ENCODE assay signal across 16 cellular contexts in the genomic region with DNA sequence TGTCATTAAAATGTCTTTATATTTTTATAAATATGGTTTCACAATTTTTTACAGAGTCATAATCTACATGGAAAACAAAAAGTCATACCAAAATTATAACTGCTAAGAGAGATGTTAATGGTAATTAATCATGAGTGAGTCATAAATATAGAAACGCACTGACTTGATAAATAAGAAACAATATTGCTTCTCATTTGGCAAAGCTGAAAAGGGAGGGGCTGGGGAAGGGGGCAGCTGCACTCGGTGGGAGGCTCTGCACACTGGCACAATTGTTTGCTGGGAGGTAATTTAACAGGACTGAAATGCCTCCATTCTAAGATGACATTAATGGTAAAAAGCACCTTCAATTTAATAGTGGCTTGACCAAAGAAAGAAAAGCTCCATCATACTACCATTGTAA.
DNase-seq lines count a peak whose midpoint lies in the region; ATAC-seq, FAIRE-seq and TF ChIP-seq lines count a peak whose summit lies in the region.
"Had no signal": no experiment of that assay in that cellular context is flagged by ENCODE, and none has a peak within 500 bp of the region (broad histone marks: within the 10 kb centered on the region; RNA-seq: fewer than 3 reads in every experiment).

No MANE protein-coding gene starts in this region.

- FAIRE-seq in bronchial epithelial cell (lab: Jason Lieb, UNC), result no peak
- FAIRE-seq: D721Med, endothelial cell of umbilical vein, H1 had no signal

- TF ChIP-seq CTCF in bronchial epithelial cell (IDR thresholded peaks at IDR 0.05; ENCODE audit: insufficient read depth, low read length, severe bottlenecking) (no peak), osteoblast (IDR thresholded peaks at IDR 0.05; ENCODE audit: extremely low read depth, low read depth, low read length) (no peak), BE2C (IDR thresholded peaks at IDR 0.05; ENCODE audit: low read depth, low read length) (no peak)

- H3K27ac ChIP-seq in osteoblast (ENCODE audit: low read depth, low read length), result peak overlapping the region; percentile 2

- H3K27me3 ChIP-seq in bronchial epithelial cell (ENCODE audit: control insufficient read depth, insufficient read depth, low read length), result no peaks in the 10 kb centered on the region
- H3K27me3 ChIP-seq in osteoblast (ENCODE audit: insufficient read depth, low read length), result no peaks in the 10 kb centered on the region
- H3K27me3 ChIP-seq in BE2C, result no peaks in the 10 kb centered on the region

- no peak for ATAC-seq in GM21390 (IDR thresholded peaks at IDR 0.05; ENCODE audit: unreplicated experiment)

- no peaks in the 10 kb centered on the region for H3K4me1 Mint-ChIP-seq in activated CD4-positive, alpha-beta T cell treated with anti-CD3 and anti-CD28 coated beads, Interleukin-2, amount 10 ng/mL, durations not matched to agents 24 days and 14 days

- H3K36me3 Mint-ChIP-seq in activated CD4-positive, alpha-beta T cell treated with anti-CD3 and anti-CD28 coated beads, Interleukin-2, amount 10 ng/mL, durations not matched to agents 24 days and 14 days (ENCODE audit: low read depth), result no peaks in the 10 kb centered on the region

- intact Hi-C loops in activated CD4-positive, alpha-beta T cell treated with anti-CD3 and anti-CD28 coated beads, Interleukin-2, amount 10 ng/mL, durations not matched to agents 24 days and 14 days (cut with micrococcal nuclease), result no loop called here

- H3K36me3 ChIP-seq in bronchial epithelial cell (ENCODE audit: control insufficient read depth, insufficient read depth, low read length) (no peaks in the 10 kb centered on the region), osteoblast (ENCODE audit: insufficient read depth, low read length) (no peaks in the 10 kb centered on the region), BE2C (no peaks in the 10 kb centered on the region)

- no peak overlapping the region for H3K27ac Mint-ChIP-seq in activated CD4-positive, alpha-beta T cell treated with anti-CD3 and anti-CD28 coated beads, Interleukin-2, amount 10 ng/mL, durations not matched to agents 24 days and 14 days
- H3K27ac Mint-ChIP-seq: T-helper 1 cell treated with Interleukin-12 subunit alpha and Interleukin-12 subunit beta and Interleukin-4 antibody, amounts not matched to agents 30 μg/mL and 1 μg/mL, for 36 hours had no signal

- no peak overlapping the region for H3K4me3 ChIP-seq in bronchial epithelial cell (ENCODE audit: low read depth, low read length)
- H3K4me3 ChIP-seq in osteoblast (ENCODE audit: insufficient read depth, low read length), result no peak overlapping the region
- H3K4me3 ChIP-seq in BE2C (ENCODE audit: low read depth, low read length), result no peak overlapping the region
- H3K4me3 ChIP-seq: skin epidermis had no signal

- no peak overlapping the region for H2AFZ ChIP-seq in osteoblast (ENCODE audit: low read length)

- H3K4me1 ChIP-seq in osteoblast (ENCODE audit: insufficient read depth, low read length) (peaks cover 16% of the 10 kb centered on the region), BE2C (no peaks in the 10 kb centered on the region)

- H3K4me3 Mint-ChIP-seq in activated CD4-positive, alpha-beta T cell treated with anti-CD3 and anti-CD28 coated beads, Interleukin-2, amount 10 ng/mL, durations not matched to agents 24 days and 14 days, result no peak overlapping the region
- H3K4me3 Mint-ChIP-seq: T-helper 1 cell treated with Interleukin-12 subunit alpha and Interleukin-12 subunit beta and Interleukin-4 antibody, amounts not matched to agents 30 μg/mL and 1 μg/mL, for 36 hours had no signal

- no peaks in the 10 kb centered on the region for H4K20me1 ChIP-seq in osteoblast (ENCODE audit: insufficient read depth, low read length)

- H3K79me2 ChIP-seq in osteoblast (ENCODE audit: insufficient read depth, low read length), result no peaks in the 10 kb centered on the region

- H3K9me3 ChIP-seq in osteoblast (ENCODE audit: low read depth, low read length) (no peaks in the 10 kb centered on the region), BE2C (no peaks in the 10 kb centered on the region)

- no peaks in the 10 kb centered on the region for H3K27me3 Mint-ChIP-seq in activated CD4-positive, alpha-beta T cell treated with anti-CD3 and anti-CD28 coated beads, Interleukin-2, amount 10 ng/mL, durations not matched to agents 24 days and 14 days

- peak; percentile 56 for DNase-seq in ELR (ENCODE audit: low read depth)
- peak; percentile 27 for DNase-seq in NCI-H146 treated with DMSO at 0.1 percent for 48 hours (lab: John Stamatoyannopoulos, UW; ENCODE audit: unreplicated experiment)
- DNase-seq in bronchial epithelial cell (ENCODE audit: low read depth), result peak; percentile 69
- DNase-seq in osteoblast (ENCODE audit: insufficient read length, low spot score, missing footprints), result no peak
- no peak for DNase-seq in BE2C
- no peak for DNase-seq in activated CD4-positive, alpha-beta T cell treated with anti-CD3 and anti-CD28 coated beads, Interleukin-2, amount 10 ng/mL, durations not matched to agents 24 days and 14 days
- no peak for DNase-seq in activated CD4-positive, alpha-beta T cell treated with anti-CD3 and anti-CD28 coated beads, Interleukin-2, amount 50 U/mL, for 48 hours
- DNase-seq: KBM-7; stimulated activated CD4-positive, alpha-beta T cell treated with anti-CD3 and anti-CD28 coated beads, Interleukin-4, amount 100 ng/mL, for 4 hours; stimulated activated CD8-positive, alpha-beta memory T cell treated with anti-CD3 and anti-CD28 coated beads, Interleukin-4, amount 100 ng/mL, for 48 hours had no signal

- no peaks in the 10 kb centered on the region for H3K9me3 Mint-ChIP-seq in activated CD4-positive, alpha-beta T cell treated with anti-CD3 and anti-CD28 coated beads, Interleukin-2, amount 10 ng/mL, durations not matched to agents 24 days and 14 days
- H3K9me3 Mint-ChIP-seq: T-helper 1 cell treated with Interleukin-12 subunit alpha and Interleukin-12 subunit beta and Interleukin-4 antibody, amounts not matched to agents 30 μg/mL and 1 μg/mL, for 36 hours had no signal

- H3K4me2 ChIP-seq in osteoblast (ENCODE audit: insufficient read depth, low read length), result peak overlapping the region; percentile 22

Comparison
In these comparisons a context has a peak if more than half of its experiments do, and no peak if none do; other contexts are left out.
1. DNase-seq: peak in ELR (single experiment), NCI-H146 treated with DMSO at 0.1 percent for 48 hours (single experiment) and bronchial epithelial cell (single experiment); none in osteoblast (single experiment), BE2C (single experiment), activated CD4-positive, alpha-beta T cell treated with anti-CD3 and anti-CD28 coated beads, Interleukin-2, amount 10 ng/mL, durations not matched to agents 24 days and 14 days (single experiment) and activated CD4-positive, alpha-beta T cell treated with anti-CD3 and anti-CD28 coated beads, Interleukin-2, amount 50 U/mL, for 48 hours (0 of 2).